Comparison of ENCODE assay signal across 28 cellular contexts in genomic region chr17:80798595-80799552, GRCh38.
DNase-seq lines count a peak whose midpoint lies in the region; ATAC-seq and TF ChIP-seq lines count a peak whose summit lies in the region.
"Had no signal": no experiment of that assay in that cellular context is flagged by ENCODE, and none has a peak within 500 bp of the region (broad histone marks: within the 10 kb centered on the region; RNA-seq: fewer than 3 reads in every experiment).

No MANE protein-coding gene starts in this region.

- TF ChIP-seq CTCF in activated CD8-positive, alpha-beta T cell treated with anti-CD3 and anti-CD28 coated beads for 36 hours (IDR thresholded peaks at IDR 0.05), result no peak
- TF ChIP-seq CTCF in HCT116 (IDR thresholded peaks at IDR 0.05 in 2 of 3, conservative IDR thresholded peaks at IDR 0.05 in 1 of 3; ENCODE audit: borderline replicate concordance in 1 of 3, insufficient read depth in 1 of 3, low read depth in 2 of 3, low read length in 2 of 3) (no peak), endodermal cell (conservative IDR thresholded peaks at IDR 0.05) (no peak), osteoblast (IDR thresholded peaks at IDR 0.05; ENCODE audit: extremely low read depth, low read depth, low read length) (no peak), testis (IDR thresholded peaks at IDR 0.05) (no peak)

- peaks cover 33% of the 10 kb centered on the region for H3K36me3 Mint-ChIP-seq in activated CD8-positive, alpha-beta T cell treated with anti-CD3 and anti-CD28 coated beads, Interleukin-2, amount 10 ng/mL, durations not matched to agents 7 days and 5 days (ENCODE audit: low read depth)
- peaks cover 21% of the 10 kb centered on the region for H3K36me3 Mint-ChIP-seq in activated CD8-positive, alpha-beta T cell treated with anti-CD3 and anti-CD28 coated beads for 36 hours (ENCODE audit: low read depth)
- peaks cover 29% of the 10 kb centered on the region for H3K36me3 Mint-ChIP-seq in endodermal cell (ENCODE audit: low read depth)

- peaks cover 15% of the 10 kb centered on the region for H3K4me1 Mint-ChIP-seq in activated CD8-positive, alpha-beta T cell treated with anti-CD3 and anti-CD28 coated beads, Interleukin-2, amount 10 ng/mL, durations not matched to agents 7 days and 5 days (ENCODE audit: low read depth)
- peaks cover 18% of the 10 kb centered on the region for H3K4me1 Mint-ChIP-seq in activated CD8-positive, alpha-beta T cell treated with anti-CD3 and anti-CD28 coated beads for 36 hours (ENCODE audit: low read depth)
- peaks cover 4% of the 10 kb centered on the region for H3K4me1 Mint-ChIP-seq in endodermal cell
- H3K4me1 Mint-ChIP-seq: stimulated activated memory B cell treated with anti-CD40 and anti-IgM and Interleukin-4, amounts not matched to agents 10 μg/mL and 1 μg/mL and 100 μg/mL, for 72 hours had no signal

- RAD21 ChIA-PET in HCT116 (lab: Charles Lee; ENCODE audit: low non-redundant PET in 1 of 2, low total read pairs in 2 of 2, uncharacterized antibody in 2 of 2, unreplicated experiment in 2 of 2), result no interaction called here

- no peak for TF ChIP-seq POLR2A in HCT116 (IDR thresholded peaks at IDR 0.05; ENCODE audit: borderline replicate concordance, extremely low read depth, insufficient read depth, insufficient read length)
- TF ChIP-seq POLR2A in testis (IDR thresholded peaks at IDR 0.05), result no peak

- ATAC-seq in activated CD8-positive, alpha-beta T cell treated with anti-CD3 and anti-CD28 coated beads, Interleukin-2, amount 10 ng/mL, durations not matched to agents 7 days and 5 days, result no peak
- ATAC-seq in activated CD8-positive, alpha-beta T cell treated with anti-CD3 and anti-CD28 coated beads for 36 hours, result no peak
- ATAC-seq in HCT116 (peak; percentile 60), GM18861 (IDR thresholded peaks at IDR 0.05; ENCODE audit: unreplicated experiment) (no peak)
- ATAC-seq: GM12878; heart left ventricle; stimulated activated memory B cell treated with anti-CD40 and anti-IgM and Interleukin-4, amounts not matched to agents 10 μg/mL and 1 μg/mL and 100 μg/mL, for 72 hours had no signal

- H3K4me3 Mint-ChIP-seq in activated CD8-positive, alpha-beta T cell treated with anti-CD3 and anti-CD28 coated beads, Interleukin-2, amount 10 ng/mL, durations not matched to agents 7 days and 5 days, result no peak overlapping the region
- no peak overlapping the region for H3K4me3 Mint-ChIP-seq in activated CD8-positive, alpha-beta T cell treated with anti-CD3 and anti-CD28 coated beads for 36 hours
- H3K4me3 Mint-ChIP-seq in endodermal cell, result no peak overlapping the region
- H3K4me3 Mint-ChIP-seq: activated CD4-positive, alpha-beta memory T cell treated with anti-CD3 and anti-CD28 coated beads for 36 hours; CD4-positive, alpha-beta T cell; stimulated activated memory B cell treated with anti-CD40 and anti-IgM and Interleukin-4, amounts not matched to agents 10 μg/mL and 1 μg/mL and 100 μg/mL, for 72 hours had no signal

- no peaks in the 10 kb centered on the region for H3K36me3 ChIP-seq in HCT116 (ENCODE audit: control insufficient read depth in 1 of 2, insufficient read depth in 2 of 2, low read length in 2 of 2)
- H3K36me3 ChIP-seq in endodermal cell (ENCODE audit: control insufficient read depth, insufficient read depth, low read length), result peaks cover 10% of the 10 kb centered on the region
- H3K36me3 ChIP-seq in osteoblast (ENCODE audit: insufficient read depth, low read length), result no peaks in the 10 kb centered on the region
- H3K36me3 ChIP-seq in testis (ENCODE audit: low read depth, missing control alignments), result no peaks in the 10 kb centered on the region
- H3K36me3 ChIP-seq: colonic mucosa, heart left ventricle, neutrophil, prostate gland, sigmoid colon had no signal

- no peak overlapping the region for H3K4me3 ChIP-seq in HCT116 (replicated peaks in 1 of 2; ENCODE audit: low read depth in 1 of 2, low read length in 2 of 2)
- H3K4me3 ChIP-seq in endodermal cell (ENCODE audit: low read length), result no peak overlapping the region
- H3K4me3 ChIP-seq in osteoblast (ENCODE audit: insufficient read depth, low read length), result no peak overlapping the region
- no peak overlapping the region for H3K4me3 ChIP-seq in testis
- H3K4me3 ChIP-seq: colonic mucosa, GM12878, heart left ventricle, prostate gland, sigmoid colon had no signal

- H3K9me3 ChIP-seq in HCT116 (ENCODE audit: control insufficient read depth in 1 of 2, insufficient read depth in 1 of 2, low read depth in 1 of 2, low read length in 2 of 2) (no peaks in the 10 kb centered on the region), endodermal cell (ENCODE audit: control insufficient read depth, low read length) (no peaks in the 10 kb centered on the region), osteoblast (ENCODE audit: low read depth, low read length) (no peaks in the 10 kb centered on the region), testis (no peaks in the 10 kb centered on the region)
- H3K9me3 ChIP-seq: colonic mucosa, heart left ventricle, neutrophil, prostate gland, sigmoid colon had no signal

- H3K9me3 Mint-ChIP-seq in activated CD8-positive, alpha-beta T cell treated with anti-CD3 and anti-CD28 coated beads, Interleukin-2, amount 10 ng/mL, durations not matched to agents 7 days and 5 days (ENCODE audit: insufficient read depth), result no peaks in the 10 kb centered on the region
- H3K9me3 Mint-ChIP-seq in activated CD8-positive, alpha-beta T cell treated with anti-CD3 and anti-CD28 coated beads for 36 hours, result no peaks in the 10 kb centered on the region
- H3K9me3 Mint-ChIP-seq in endodermal cell, result peaks cover 9% of the 10 kb centered on the region
- H3K9me3 Mint-ChIP-seq: CD4-positive, alpha-beta T cell; stimulated activated memory B cell treated with anti-CD40 and anti-IgM and Interleukin-4, amounts not matched to agents 10 μg/mL and 1 μg/mL and 100 μg/mL, for 72 hours had no signal

- POLR2A ChIA-PET in activated CD8-positive, alpha-beta T cell treated with anti-CD3 and anti-CD28 coated beads, Interleukin-2, amount 10 ng/mL, durations not matched to agents 7 days and 5 days (lab: Charles Lee), result no interaction called here
- POLR2A ChIA-PET in activated CD8-positive, alpha-beta T cell treated with anti-CD3 and anti-CD28 coated beads for 36 hours (lab: Charles Lee), result no interaction called here
- POLR2A ChIA-PET in HCT116 (lab: Charles Lee), result interaction anchor here (0.6 kb wide), 1 partner anchor 43 kb away, joined by 4 read pairs; no protein-coding TSS in a partner anchor

- H4K20me1 ChIP-seq in HCT116 (ENCODE audit: insufficient read depth) (no peaks in the 10 kb centered on the region), osteoblast (ENCODE audit: insufficient read depth, low read length) (no peaks in the 10 kb centered on the region)

- intact Hi-C loops in activated CD8-positive, alpha-beta T cell treated with anti-CD3 and anti-CD28 coated beads for 36 hours (cut with micrococcal nuclease), result no loop called here
- intact Hi-C loops in HCT116 (cut with micrococcal nuclease) (no loop called here), testis (cut with DNase I; ENCODE audit: low total_unique reads) (no loop called here)

- H3K9me2 ChIP-seq in HCT116 (ENCODE audit: insufficient read depth), result no peaks in the 10 kb centered on the region

- TF ChIP-seq RAD21 in HCT116 (IDR thresholded peaks at IDR 0.05; ENCODE audit: low read depth), result no peak

- H3K4me1 ChIP-seq in HCT116 (ENCODE audit: control insufficient read depth in 1 of 2, insufficient read depth in 2 of 2, low read length in 2 of 2) (peaks cover 0 to 10% of the 10 kb centered on the region in 2 experiments; a peak in 1 of 4 replicates), endodermal cell (ENCODE audit: control insufficient read depth, insufficient read depth, low read length) (no peaks in the 10 kb centered on the region), osteoblast (ENCODE audit: insufficient read depth, low read length) (peaks cover 1% of the 10 kb centered on the region), testis (no peaks in the 10 kb centered on the region)
- H3K4me1 ChIP-seq: colonic mucosa, prostate gland had no signal

- no peak overlapping the region for H3K9ac ChIP-seq in HCT116 (ENCODE audit: low read length)
- H3K9ac ChIP-seq in endodermal cell (ENCODE audit: extremely low read depth, low read length, poor library complexity, severe bottlenecking), result no peak overlapping the region

- BruUV-seq in HCT116 (replicated peaks; lab: Mats Ljungman, UMichigan), result no TSS peak

- H3K79me2 ChIP-seq in HCT116 (ENCODE audit: insufficient read depth, low read length) (no peaks in the 10 kb centered on the region), osteoblast (ENCODE audit: insufficient read depth, low read length) (no peaks in the 10 kb centered on the region)

- CTCF ChIA-PET in activated CD8-positive, alpha-beta T cell treated with anti-CD3 and anti-CD28 coated beads, Interleukin-2, amount 10 ng/mL, durations not matched to agents 7 days and 5 days (lab: Charles Lee), result interaction anchor here (2.0 kb wide), 1 partner anchor 12 kb away, joined by 4 read pairs; no protein-coding TSS in a partner anchor
- CTCF ChIA-PET in activated CD8-positive, alpha-beta T cell treated with anti-CD3 and anti-CD28 coated beads for 36 hours (lab: Charles Lee), result interaction anchor here (1.0 to 1.5 kb wide), 2 partner anchors 9 to 13 kb away, joined by 3 to 5 read pairs; no protein-coding TSS in a partner anchor
- CTCF ChIA-PET in HCT116 (lab: Charles Lee), result no interaction called here

- H3K27me3 ChIP-seq in HCT116 (ENCODE audit: insufficient read depth, low read length) (no peaks in the 10 kb centered on the region), endodermal cell (ENCODE audit: control insufficient read depth, insufficient read depth, low read length, poor library complexity, severe bottlenecking) (no peaks in the 10 kb centered on the region), osteoblast (ENCODE audit: insufficient read depth, low read length) (no peaks in the 10 kb centered on the region), testis (no peaks in the 10 kb centered on the region)
- H3K27me3 ChIP-seq: colonic mucosa, heart left ventricle, neutrophil, sigmoid colon had no signal

- no peak overlapping the region for H3K4me2 ChIP-seq in HCT116 (ENCODE audit: low read length)
- H3K4me2 ChIP-seq in osteoblast (ENCODE audit: insufficient read depth, low read length), result no peak overlapping the region

- H3K27me3 Mint-ChIP-seq in activated CD8-positive, alpha-beta T cell treated with anti-CD3 and anti-CD28 coated beads, Interleukin-2, amount 10 ng/mL, durations not matched to agents 7 days and 5 days (ENCODE audit: low read depth), result no peaks in the 10 kb centered on the region
- no peaks in the 10 kb centered on the region for H3K27me3 Mint-ChIP-seq in activated CD8-positive, alpha-beta T cell treated with anti-CD3 and anti-CD28 coated beads for 36 hours
- no peaks in the 10 kb centered on the region for H3K27me3 Mint-ChIP-seq in endodermal cell (ENCODE audit: insufficient read depth)
- H3K27me3 Mint-ChIP-seq: activated CD4-positive, alpha-beta memory T cell treated with anti-CD3 and anti-CD28 coated beads for 36 hours; CD4-positive, alpha-beta T cell; stimulated activated memory B cell treated with anti-CD40 and anti-IgM and Interleukin-4, amounts not matched to agents 10 μg/mL and 1 μg/mL and 100 μg/mL, for 72 hours had no signal

- no peak for DNase-seq in activated CD8-positive, alpha-beta T cell treated with anti-CD3 and anti-CD28 coated beads, Interleukin-2, amount 10 ng/mL, durations not matched to agents 7 days and 5 days
- DNase-seq in activated CD8-positive, alpha-beta T cell treated with anti-CD3 and anti-CD28 coated beads for 36 hours, result no peak
- DNase-seq in HCT116 (ENCODE audit: low read depth, low spot score) (no peak), endodermal cell (peak; percentile 70), osteoblast (ENCODE audit: insufficient read length, low spot score, missing footprints) (peak; percentile 80), testis (no peak), NCI-H526 (lab: John Stamatoyannopoulos, UW) (no peak)
- DNase-seq: activated gamma-delta T cell treated with Interleukin-2 at 50 U/mL for 16 hours; CD4-positive, alpha-beta T cell; colonic mucosa; EL; foreskin fibroblast; GOT3; heart left ventricle; kidney glomerular epithelial cell; mammary epithelial cell; NCI-H1105 treated with DMSO at 0.1 percent for 48 hours; NCI-H2029; NCI-H82; sigmoid colon; stimulated activated CD4-positive, alpha-beta T cell treated with anti-CD3 and anti-CD28 coated beads, Interleukin-4, amount 100 ng/mL, for 4 hours; substantia nigra had no signal

- H3K27ac Mint-ChIP-seq in activated CD8-positive, alpha-beta T cell treated with anti-CD3 and anti-CD28 coated beads, Interleukin-2, amount 10 ng/mL, durations not matched to agents 7 days and 5 days, result peak overlapping the region; percentile 30
- H3K27ac Mint-ChIP-seq in activated CD8-positive, alpha-beta T cell treated with anti-CD3 and anti-CD28 coated beads for 36 hours, result no peak overlapping the region
- no peak overlapping the region for H3K27ac Mint-ChIP-seq in endodermal cell
- H3K27ac Mint-ChIP-seq: activated CD4-positive, alpha-beta memory T cell treated with anti-CD3 and anti-CD28 coated beads for 36 hours; CD4-positive, alpha-beta T cell; stimulated activated memory B cell treated with anti-CD40 and anti-IgM and Interleukin-4, amounts not matched to agents 10 μg/mL and 1 μg/mL and 100 μg/mL, for 72 hours had no signal

- 90 to 93% methylated on average over 18 to 24 of the region's 25 CpGs for WGBS in endodermal cell (ENCODE audit: insufficient coverage in 1 of 2, insufficient read length in 1 of 2), 2 experiments
- WGBS in testis, 2 donors, result 89 to 93% methylated on average over 25 of the region's 25 CpGs

- H3K27ac ChIP-seq in HCT116 (ENCODE audit: low read depth, low read length) (no peak overlapping the region), endodermal cell (ENCODE audit: low read depth, low read length) (no peak overlapping the region), osteoblast (ENCODE audit: low read depth, low read length) (no peak overlapping the region), testis (no peak overlapping the region)
- H3K27ac ChIP-seq: colonic mucosa, heart left ventricle, neutrophil, prostate gland, sigmoid colon had no signal

- no peak overlapping the region for H2AFZ ChIP-seq in HCT116 (ENCODE audit: low read depth, low read length, poor library complexity, severe bottlenecking)
- H2AFZ ChIP-seq in osteoblast (ENCODE audit: low read length), result no peak overlapping the region

Comparison
In these comparisons a context has a peak if more than half of its experiments do, and no peak if none do; other contexts are left out.
1. DNase-seq: peak in endodermal cell (single experiment) and osteoblast (single experiment); none in activated CD8-positive, alpha-beta T cell treated with anti-CD3 and anti-CD28 coated beads, Interleukin-2, amount 10 ng/mL, durations not matched to agents 7 days and 5 days (single experiment), activated CD8-positive, alpha-beta T cell treated with anti-CD3 and anti-CD28 coated beads for 36 hours (single experiment), HCT116 (single experiment), testis (single experiment) and NCI-H526 (0 of 2).